In the genomic region with DNA sequence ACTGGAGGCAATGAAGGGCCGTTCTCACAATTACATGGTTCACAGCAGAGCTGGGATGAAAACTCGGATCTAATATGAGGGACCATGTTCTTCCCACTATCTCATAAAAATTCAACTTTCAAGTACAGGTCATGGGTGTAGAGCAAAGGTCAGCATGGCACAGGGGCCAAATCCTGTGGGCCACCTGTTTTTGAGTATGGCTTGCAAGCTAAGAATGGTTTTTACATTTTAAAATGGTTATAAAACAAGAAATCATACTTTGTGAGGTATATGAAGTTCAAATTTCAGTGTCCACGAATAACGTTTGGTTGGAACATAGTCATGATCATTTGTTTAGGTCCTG, we compare ENCODE assay signal across 11 cellular contexts. TPM values are rescaled to one million over a fixed set of nuclear protein-coding genes. Genes with fewer than 3 reads are reported as not detected.
A peak's percentile ranks its signal among the peaks of the same experiment; 100 is the strongest.
DNase-seq lines count a peak whose midpoint lies in the region; ATAC-seq and TF ChIP-seq lines count a peak whose summit lies in the region.
"Had no signal": no experiment of that assay in that cellular context is flagged by ENCODE, and none has a peak within 500 bp of the region (broad histone marks: within the 10 kb centered on the region; RNA-seq: fewer than 3 reads in every experiment).

No MANE protein-coding gene starts in this region.

- WGBS in adipose tissue, 3 donors = 58 to 71% (median 62%) methylated on average over 4 of the region's 4 CpGs

- no peaks in the 10 kb centered on the region for H3K27me3 ChIP-seq in vagina

- H3K4me1 ChIP-seq in vagina = peaks cover 69% of the 10 kb centered on the region

- peak overlapping the region; percentile 77 for H3K27ac Mint-ChIP-seq in activated naive CD8-positive, alpha-beta T cell
- no peak overlapping the region for H3K27ac Mint-ChIP-seq in activated naive CD8-positive, alpha-beta T cell treated with anti-CD3 and anti-CD28 coated beads for 36 hours
- H3K27ac Mint-ChIP-seq in memory B cell = peak overlapping the region; percentile 90
- H3K27ac Mint-ChIP-seq: endodermal cell had no signal

- H3K4me3 Mint-ChIP-seq in activated naive CD8-positive, alpha-beta T cell = peak overlapping the region; percentile 59
- no peak overlapping the region for H3K4me3 Mint-ChIP-seq in activated naive CD8-positive, alpha-beta T cell treated with anti-CD3 and anti-CD28 coated beads for 36 hours
- peak overlapping the region; percentile 45 for H3K4me3 Mint-ChIP-seq in memory B cell
- H3K4me3 Mint-ChIP-seq: endodermal cell had no signal

- H3K4me3 ChIP-seq in vagina = no peak overlapping the region

- intact Hi-C loops in vagina (cut with DNase I) = no loop called here

- peaks cover 71% of the 10 kb centered on the region for H3K4me1 Mint-ChIP-seq in activated naive CD8-positive, alpha-beta T cell (ENCODE audit: low read depth)
- H3K4me1 Mint-ChIP-seq in activated naive CD8-positive, alpha-beta T cell treated with anti-CD3 and anti-CD28 coated beads for 36 hours = peaks cover 62% of the 10 kb centered on the region
- peaks cover 43% of the 10 kb centered on the region for H3K4me1 Mint-ChIP-seq in memory B cell

- no peaks in the 10 kb centered on the region for H3K36me3 Mint-ChIP-seq in activated naive CD8-positive, alpha-beta T cell
- peaks cover 16% of the 10 kb centered on the region for H3K36me3 Mint-ChIP-seq in activated naive CD8-positive, alpha-beta T cell treated with anti-CD3 and anti-CD28 coated beads for 36 hours
- H3K36me3 Mint-ChIP-seq in memory B cell = peaks cover 11% of the 10 kb centered on the region

- H3K27ac ChIP-seq in adipose tissue (ENCODE audit: low read depth, low read length) = peak overlapping the region; percentile 54
- peak overlapping the region; percentile 49 for H3K27ac ChIP-seq in vagina

- no peak for TF ChIP-seq POLR2A in vagina (IDR thresholded peaks at IDR 0.05)

- no peaks in the 10 kb centered on the region for H3K9me3 ChIP-seq in vagina

- no peak for TF ChIP-seq CTCF in vagina (IDR thresholded peaks at IDR 0.05)

- H3K36me3 ChIP-seq in vagina = no peaks in the 10 kb centered on the region

- no peaks in the 10 kb centered on the region for H3K9me3 Mint-ChIP-seq in activated naive CD8-positive, alpha-beta T cell (ENCODE audit: low read depth)
- H3K9me3 Mint-ChIP-seq in activated naive CD8-positive, alpha-beta T cell treated with anti-CD3 and anti-CD28 coated beads for 36 hours = no peaks in the 10 kb centered on the region
- no peaks in the 10 kb centered on the region for H3K9me3 Mint-ChIP-seq in memory B cell
- H3K9me3 Mint-ChIP-seq: endodermal cell had no signal

- DNase-seq in activated naive CD8-positive, alpha-beta T cell treated with anti-CD3 and anti-CD28 coated beads for 36 hours = no peak
- DNase-seq in memory B cell (ENCODE audit: low spot score in 2 of 2) (no peak), vagina (ENCODE audit: extremely low spot score in 2 of 2) (no peak), globus pallidus (ENCODE audit: low spot score) (no peak)
- DNase-seq: endodermal cell; NCI-H1417 treated with DMSO at 0.1 percent for 48 hours; stimulated activated CD4-positive, alpha-beta T cell treated with anti-CD3 and anti-CD28 coated beads, Interleukin-2, amount 100 ng/mL, for 24 hours had no signal

- no peak for ATAC-seq in memory B cell (ENCODE audit: low read depth)
- ATAC-seq in GM18520 (IDR thresholded peaks at IDR 0.05; ENCODE audit: unreplicated experiment) = no peak
- ATAC-seq in HG03159 (IDR thresholded peaks at IDR 0.05; ENCODE audit: unreplicated experiment) = no peak

- no peaks in the 10 kb centered on the region for H3K27me3 Mint-ChIP-seq in activated naive CD8-positive, alpha-beta T cell
- H3K27me3 Mint-ChIP-seq in activated naive CD8-positive, alpha-beta T cell treated with anti-CD3 and anti-CD28 coated beads for 36 hours = no peaks in the 10 kb centered on the region
- H3K27me3 Mint-ChIP-seq in memory B cell = no peaks in the 10 kb centered on the region

RNA-seq across cellular contexts. Expression of a gene that starts 4.6 kb away (rescaled TPM):
- total RNA-seq in activated naive CD8-positive, alpha-beta T cell treated with anti-CD3 and anti-CD28 coated beads for 36 hours = 1 to 10 TPM; 3.5 to 3.9 TPM
- polyA plus RNA-seq in adipose tissue = 10 to 100 TPM; 12.3 to 22.4 (median 18.8) TPM
- 31.2 TPM for total RNA-seq in vagina

RNA-seq across cellular contexts. Expression of a gene that starts 34.7 kb away (rescaled TPM):
- total RNA-seq in activated naive CD8-positive, alpha-beta T cell treated with anti-CD3 and anti-CD28 coated beads for 36 hours = 1 to 10 TPM; 4.7 to 6.1 TPM
- 1 to 10 TPM; 4.2 to 7.7 (median 6.3) TPM for polyA plus RNA-seq in adipose tissue
- 6.1 TPM for total RNA-seq in vagina
